ENCODE assay signal across 12 cellular contexts in the genomic region with DNA sequence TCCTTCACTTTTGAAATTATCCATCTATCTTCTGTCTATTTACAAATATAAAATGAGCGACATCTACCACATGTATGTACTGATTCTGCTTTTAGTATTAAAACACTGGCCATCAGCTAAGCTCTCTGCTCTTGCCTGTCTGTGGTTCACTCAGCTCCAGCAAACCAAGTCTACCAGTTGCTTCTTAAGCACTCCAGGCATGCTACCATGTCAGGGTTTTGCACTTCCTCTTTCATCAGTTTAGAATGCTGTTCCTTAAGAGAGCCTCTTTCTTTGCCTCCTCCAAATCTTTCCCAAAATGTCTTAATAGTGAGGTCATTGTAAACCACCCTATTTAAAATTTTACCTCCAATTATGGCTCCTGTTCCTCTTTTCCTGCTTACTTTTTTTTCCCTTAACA. TPM values are rescaled to one million over a fixed set of nuclear protein-coding genes. Genes with fewer than 3 reads are reported as not detected.
DNase-seq lines count a peak whose midpoint lies in the region; ATAC-seq and TF ChIP-seq lines count a peak whose summit lies in the region.
"Had no signal": no experiment of that assay in that cellular context is flagged by ENCODE, and none has a peak within 500 bp of the region (broad histone marks: within the 10 kb centered on the region; RNA-seq: fewer than 3 reads in every experiment).

No MANE protein-coding gene starts in this region.

- H3K27me3 ChIP-seq in smooth muscle cell (ENCODE audit: low read depth) (no peaks in the 10 kb centered on the region), lower lobe of right lung (ENCODE audit: low read depth) (no peaks in the 10 kb centered on the region)

- H3K9me3 ChIP-seq in smooth muscle cell (replicated peaks; ENCODE audit: low read depth), result no peaks in the 10 kb centered on the region
- H3K9me3 ChIP-seq in lower lobe of right lung, result no peaks in the 10 kb centered on the region

- H3K4me2 ChIP-seq in smooth muscle cell, result no peak overlapping the region

- H3K4me1 ChIP-seq in smooth muscle cell (ENCODE audit: low read depth), result no peaks in the 10 kb centered on the region
- H3K4me1 ChIP-seq in lower lobe of right lung, result no peaks in the 10 kb centered on the region

- 85% methylated on average over 1 of the region's 1 CpG for WGBS in smooth muscle cell (ENCODE audit: low lambda C conversion rate)

- no peak overlapping the region for H3K9ac ChIP-seq in smooth muscle cell (ENCODE audit: low read depth)

- H3K27ac ChIP-seq in smooth muscle cell (ENCODE audit: low read depth) (no peak overlapping the region), lower lobe of right lung (no peak overlapping the region)
- H3K27ac ChIP-seq: epithelial cell of prostate, RWPE1 had no signal

- ATAC-seq in HG02759 (IDR thresholded peaks at IDR 0.05; ENCODE audit: unreplicated experiment) (peak; percentile 49), HG03571 (IDR thresholded peaks at IDR 0.05; ENCODE audit: unreplicated experiment) (peak; percentile 51), lower lobe of right lung (no peak)
- no peak for ATAC-seq in activated CD4-positive, CD25-positive, alpha-beta regulatory T cell treated with anti-CD3 and anti-CD28 coated beads, Interleukin-2, amount 50 U/mL, for 24 hours

- H3F3A ChIP-seq in smooth muscle cell (ENCODE audit: low read depth), result no peaks in the 10 kb centered on the region

- peak overlapping the region; percentile 6 for H2AFZ ChIP-seq in smooth muscle cell (ENCODE audit: low read depth)

- H3K36me3 ChIP-seq in smooth muscle cell (ENCODE audit: low read depth) (no peaks in the 10 kb centered on the region), lower lobe of right lung (no peaks in the 10 kb centered on the region)

- intact Hi-C loops in lower lobe of right lung (cut with DNase I), result no loop called here

- TF ChIP-seq CTCF in smooth muscle cell (IDR thresholded peaks at IDR 0.05; ENCODE audit: borderline replicate concordance, insufficient read depth, poor library complexity, severe bottlenecking) (no peak), lower lobe of right lung (IDR thresholded peaks at IDR 0.05) (no peak)

- H4K20me1 ChIP-seq in smooth muscle cell (ENCODE audit: low read depth), result no peaks in the 10 kb centered on the region

- H3K4me3 ChIP-seq in smooth muscle cell, result no peak overlapping the region
- no peak overlapping the region for H3K4me3 ChIP-seq in lower lobe of right lung

- H3K79me2 ChIP-seq in smooth muscle cell (ENCODE audit: low read depth), result no peaks in the 10 kb centered on the region

- DNase-seq in SIG-M5 treated with dmso at 0.1 percent for 504 hours (lab: John Stamatoyannopoulos, UW; ENCODE audit: unreplicated experiment), result peak; percentile 10
- DNase-seq in SIG-M5 (lab: John Stamatoyannopoulos, UW), result no peak
- no peak for DNase-seq in smooth muscle cell (lab: John Stamatoyannopoulos, UW; ENCODE audit: unreplicated experiment)
- no peak for DNase-seq in lower lobe of right lung
- no peak for DNase-seq in stimulated activated CD4-positive, alpha-beta T cell treated with anti-CD3 and anti-CD28 coated beads, Interleukin-4, amount 100 ng/mL, for 4 hours
- DNase-seq: activated T-cell treated with anti-CD3 and anti-CD28 coated beads, Interleukin-2, amount 50 U/mL, for 1 hour; NCI-H1930 had no signal

RNA-seq across cellular contexts. Expression of a gene that starts 59.5 kb away (rescaled TPM):
- total RNA-seq in smooth muscle cell (not detected in 2 replicates), lower lobe of right lung (1.4 TPM)
- not detected in 2 replicates for polyA plus RNA-seq in smooth muscle cell

Comparison
In these comparisons a context has a peak if more than half of its experiments do, and no peak if none do; other contexts are left out.
1. ATAC-seq: peak in HG02759 (single experiment) and HG03571 (single experiment); none in activated CD4-positive, CD25-positive, alpha-beta regulatory T cell treated with anti-CD3 and anti-CD28 coated beads, Interleukin-2, amount 50 U/mL, for 24 hours (0 of 2) and lower lobe of right lung (0 of 2).